13 cellular contexts compared by ENCODE assay signal in the genomic region with DNA sequence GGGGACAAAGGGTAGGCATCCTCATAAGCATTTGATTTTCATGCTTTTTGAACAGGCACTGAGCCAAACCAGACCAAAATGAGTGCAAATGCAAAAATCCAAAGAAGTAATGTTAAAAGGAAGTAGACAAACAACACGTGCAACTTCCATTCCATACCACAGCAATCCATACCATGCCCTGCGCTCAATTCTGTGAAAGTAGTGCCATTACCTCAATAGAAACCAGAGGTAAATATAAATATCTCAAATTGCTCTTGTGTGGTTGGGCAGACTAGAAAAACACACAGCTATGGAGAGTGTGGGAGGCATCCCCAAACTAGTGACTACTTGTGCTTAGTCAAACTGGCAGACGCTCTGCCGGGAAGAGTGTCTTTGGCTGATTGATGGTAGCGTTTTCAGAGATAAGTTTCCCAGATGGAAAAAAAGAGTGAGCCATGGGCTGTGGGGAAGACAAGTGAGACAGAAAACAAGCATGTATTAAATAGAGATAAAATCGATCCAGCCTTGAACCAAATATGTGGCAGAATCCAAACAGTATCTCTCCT.
A peak's percentile ranks its signal among the peaks of the same experiment; 100 is the strongest.
DNase-seq lines count a peak whose midpoint lies in the region; TF ChIP-seq lines count a peak whose summit lies in the region.
"Had no signal": no experiment of that assay in that cellular context is flagged by ENCODE, and none has a peak within 500 bp of the region (broad histone marks: within the 10 kb centered on the region; RNA-seq: fewer than 3 reads in every experiment).

No MANE protein-coding gene starts in this region.

- TF ChIP-seq CTCF in brain (conservative IDR thresholded peaks at IDR 0.05) (no peak), smooth muscle cell (IDR thresholded peaks at IDR 0.05; ENCODE audit: borderline replicate concordance, insufficient read depth, poor library complexity, severe bottlenecking) (no peak)

- H3K4me3 ChIP-seq in smooth muscle cell (no peak overlapping the region), H7 (ENCODE audit: insufficient read depth, low read depth, low read length) (no peak overlapping the region)
- H3K4me3 ChIP-seq: A549 had no signal

- no peaks in the 10 kb centered on the region for H3K9me3 ChIP-seq in smooth muscle cell (replicated peaks; ENCODE audit: low read depth)
- H3K9me3 ChIP-seq: A549 had no signal

- H2AFZ ChIP-seq in smooth muscle cell (ENCODE audit: low read depth) = no peak overlapping the region

- DNase-seq in NCI-H510A treated with DMSO at 0.1 percent for 48 hours (lab: John Stamatoyannopoulos, UW) (peak; percentile 55), NCI-H510A (lab: John Stamatoyannopoulos, UW) (no peak), NCI-H226 (peak; percentile 91), smooth muscle cell (lab: John Stamatoyannopoulos, UW; ENCODE audit: unreplicated experiment) (no peak), H7 (no peak), NOMO-1 (lab: John Stamatoyannopoulos, UW; ENCODE audit: unreplicated experiment in 2 of 2) (no peak), activated gamma-delta T cell (lab: John Stamatoyannopoulos, UW) (no peak)
- DNase-seq: activated CD8-positive, alpha-beta T cell treated with anti-CD3 and anti-CD28 coated beads, Interleukin-2, amount 10 ng/mL, durations not matched to agents 7 days and 5 days; mesendoderm; T-cell had no signal

- peak overlapping the region; percentile 91 for H3K27ac ChIP-seq in smooth muscle cell (ENCODE audit: low read depth)
- H3K27ac ChIP-seq: A549 had no signal

- H3F3A ChIP-seq in smooth muscle cell (ENCODE audit: low read depth) = peaks cover 18% of the 10 kb centered on the region

- peaks cover 56% of the 10 kb centered on the region for H3K4me1 Mint-ChIP-seq in brain
- H3K4me1 Mint-ChIP-seq: activated naive CD4-positive, alpha-beta T cell treated with anti-CD3 and anti-CD28 coated beads, Interleukin-2, amount 50 U/mL, for 24 hours had no signal

- H3K27me3 ChIP-seq in smooth muscle cell (ENCODE audit: low read depth) (no peaks in the 10 kb centered on the region), H7 (ENCODE audit: control insufficient read depth, insufficient read depth, low read length) (no peaks in the 10 kb centered on the region)

- peak overlapping the region; percentile 39 for H3K9ac ChIP-seq in smooth muscle cell (ENCODE audit: low read depth)

- no peaks in the 10 kb centered on the region for H3K27me3 Mint-ChIP-seq in brain

- H3K4me3 Mint-ChIP-seq in brain = peak overlapping the region in 3 of 5 experiments; percentile 1 to 58 (median 17)
- H3K4me3 Mint-ChIP-seq: activated CD8-positive, alpha-beta T cell treated with anti-CD3 and anti-CD28 coated beads, Interleukin-2, amount 10 ng/mL, durations not matched to agents 7 days and 5 days; activated naive CD4-positive, alpha-beta T cell treated with anti-CD3 and anti-CD28 coated beads, Interleukin-2, amount 50 U/mL, for 24 hours; T-cell had no signal

- H3K79me2 ChIP-seq in smooth muscle cell (ENCODE audit: low read depth) = no peaks in the 10 kb centered on the region

- peak overlapping the region; percentile 79 for H3K4me2 ChIP-seq in smooth muscle cell
- H3K4me2 ChIP-seq: A549 had no signal

- H3K36me3 ChIP-seq in smooth muscle cell (ENCODE audit: low read depth) = no peaks in the 10 kb centered on the region
- H3K36me3 ChIP-seq in H7 (replicated peaks; ENCODE audit: control insufficient read depth, insufficient read depth, low read length) = no peaks in the 10 kb centered on the region

- no peaks in the 10 kb centered on the region for H3K9me3 Mint-ChIP-seq in brain
- H3K9me3 Mint-ChIP-seq: activated naive CD4-positive, alpha-beta T cell treated with anti-CD3 and anti-CD28 coated beads, Interleukin-2, amount 50 U/mL, for 24 hours; T-cell had no signal

- 16% methylated on average over 6 of the region's 6 CpGs for WGBS in smooth muscle cell (ENCODE audit: low lambda C conversion rate)

- H4K20me1 ChIP-seq in smooth muscle cell (ENCODE audit: low read depth) = no peaks in the 10 kb centered on the region

- H3K4me1 ChIP-seq in smooth muscle cell (ENCODE audit: low read depth) = peaks cover 23% of the 10 kb centered on the region

- H3K27ac Mint-ChIP-seq in brain = peak overlapping the region in 3 of 5 experiments; percentile 52 to 88 (median 66)
- H3K27ac Mint-ChIP-seq: activated CD8-positive, alpha-beta T cell treated with anti-CD3 and anti-CD28 coated beads, Interleukin-2, amount 10 ng/mL, durations not matched to agents 7 days and 5 days; activated naive CD4-positive, alpha-beta T cell treated with anti-CD3 and anti-CD28 coated beads, Interleukin-2, amount 50 U/mL, for 24 hours; T-cell had no signal

- no peaks in the 10 kb centered on the region for H3K36me3 Mint-ChIP-seq in brain
- H3K36me3 Mint-ChIP-seq: activated naive CD4-positive, alpha-beta T cell treated with anti-CD3 and anti-CD28 coated beads, Interleukin-2, amount 50 U/mL, for 24 hours; T-cell had no signal

Comparison
In these comparisons a context has a peak if more than half of its experiments do, and no peak if none do; other contexts are left out.
1. DNase-seq: peak in NCI-H510A treated with DMSO at 0.1 percent for 48 hours (single experiment) and NCI-H226 (single experiment); none in NCI-H510A (single experiment), smooth muscle cell (single experiment), H7 (single experiment), NOMO-1 (0 of 2) and activated gamma-delta T cell (single experiment).